In genomic region chr2:197076652-197077051, GRCh38 we compare ENCODE assay signal across 25 cellular contexts.
A peak's percentile ranks its signal among the peaks of the same experiment; 100 is the strongest.
DNase-seq lines count a peak whose midpoint lies in the region; ATAC-seq, FAIRE-seq and TF ChIP-seq lines count a peak whose summit lies in the region.
"Had no signal": no experiment of that assay in that cellular context is flagged by ENCODE, and none has a peak within 500 bp of the region (broad histone marks: within the 10 kb centered on the region; RNA-seq: fewer than 3 reads in every experiment).

No MANE protein-coding gene starts in this region.

- no peak for FAIRE-seq in D721Med (lab: Jason Lieb, UNC)
- FAIRE-seq: GM12891, H54, RCC 7860 had no signal

- peaks cover 71% of the 10 kb centered on the region for H3K36me3 Mint-ChIP-seq in T-helper 1 cell treated with Interleukin-12 subunit alpha and Interleukin-12 subunit beta and Interleukin-4 antibody, amounts not matched to agents 30 μg/mL and 1 μg/mL, for 36 hours (ENCODE audit: low read depth)
- H3K36me3 Mint-ChIP-seq in activated naive CD8-positive, alpha-beta T cell treated with anti-CD3 and anti-CD28 coated beads for 36 hours: peaks cover 67% of the 10 kb centered on the region
- peaks cover 69% of the 10 kb centered on the region for H3K36me3 Mint-ChIP-seq in activated naive CD8-positive, alpha-beta T cell treated with anti-CD3 and anti-CD28 coated beads, Interleukin-2, amount 50 U/mL, for 24 hours (ENCODE audit: low read depth)
- H3K36me3 Mint-ChIP-seq in naive thymus-derived CD4-positive, alpha-beta T cell: peaks cover 33 to 86% (median 76%) of the 10 kb centered on the region in 5 donors

- no peak overlapping the region for H3K27ac ChIP-seq in naive thymus-derived CD4-positive, alpha-beta T cell (ENCODE audit: low read depth, low read length)
- H3K27ac ChIP-seq: 22Rv1, KMS-11 had no signal

- DNase-seq in T-helper 1 cell (no peak), D721Med (ENCODE audit: insufficient read length, low spot score) (no peak)
- no peak for DNase-seq in activated naive CD8-positive, alpha-beta T cell treated with anti-CD3 and anti-CD28 coated beads for 36 hours
- DNase-seq in activated naive CD8-positive, alpha-beta T cell treated with anti-CD3 and anti-CD28 coated beads, Interleukin-2, amount 50 U/mL, for 24 hours: no peak
- DNase-seq in naive thymus-derived CD4-positive, alpha-beta T cell: no peak
- DNase-seq in effector CD8-positive, alpha-beta T cell (lab: John Stamatoyannopoulos, UW): no peak
- DNase-seq: Calu3; DMS53; EL; HFFc6; MV-4-11; NCI-H1694 treated with DMSO at 0.1 percent for 48 hours; NCI-H2107; NCI-H510A; NCI-H748 treated with DMSO at 0.1 percent for 48 hours; NK-92 treated with Interleukin-12 subunit alpha and Interleukin-12 subunit beta, amount 100 ng/mL, for 24 hours had no signal

- H3K4me1 ChIP-seq in naive thymus-derived CD4-positive, alpha-beta T cell (ENCODE audit: control insufficient read depth in 2 of 2, insufficient read depth in 2 of 2, low read length in 2 of 2): peaks cover 0 to 6% of the 10 kb centered on the region in 2 donors

- H3K9me3 Mint-ChIP-seq in T-helper 1 cell treated with Interleukin-12 subunit alpha and Interleukin-12 subunit beta and Interleukin-4 antibody, amounts not matched to agents 30 μg/mL and 1 μg/mL, for 36 hours: peaks cover 9% of the 10 kb centered on the region
- peaks cover 10% of the 10 kb centered on the region for H3K9me3 Mint-ChIP-seq in activated naive CD8-positive, alpha-beta T cell treated with anti-CD3 and anti-CD28 coated beads for 36 hours
- peaks cover 7% of the 10 kb centered on the region for H3K9me3 Mint-ChIP-seq in activated naive CD8-positive, alpha-beta T cell treated with anti-CD3 and anti-CD28 coated beads, Interleukin-2, amount 50 U/mL, for 24 hours
- peaks cover 0 to 6% (median 0%) of the 10 kb centered on the region in 11 donors for H3K9me3 Mint-ChIP-seq in naive thymus-derived CD4-positive, alpha-beta T cell
- H3K9me3 Mint-ChIP-seq: HFFc6 had no signal

- no peak for TF ChIP-seq CTCF in D721Med (IDR thresholded peaks at IDR 0.05; ENCODE audit: insufficient read depth, missing control alignments)

- CTCF ChIA-PET in naive thymus-derived CD4-positive, alpha-beta T cell (lab: Charles Lee): interaction anchor here (1.0 kb wide), 2 partner anchors 37 to 235 kb away, joined by 3 read pairs; no protein-coding TSS in a partner anchor

- H3K4me1 Mint-ChIP-seq in T-helper 1 cell treated with Interleukin-12 subunit alpha and Interleukin-12 subunit beta and Interleukin-4 antibody, amounts not matched to agents 30 μg/mL and 1 μg/mL, for 36 hours (ENCODE audit: low read depth): peaks cover 10% of the 10 kb centered on the region
- H3K4me1 Mint-ChIP-seq in activated naive CD8-positive, alpha-beta T cell treated with anti-CD3 and anti-CD28 coated beads for 36 hours: peaks cover 39% of the 10 kb centered on the region
- peaks cover 33% of the 10 kb centered on the region for H3K4me1 Mint-ChIP-seq in activated naive CD8-positive, alpha-beta T cell treated with anti-CD3 and anti-CD28 coated beads, Interleukin-2, amount 50 U/mL, for 24 hours
- peaks cover 8 to 63% (median 43%) of the 10 kb centered on the region in 7 donors for H3K4me1 Mint-ChIP-seq in naive thymus-derived CD4-positive, alpha-beta T cell

- POLR2A ChIA-PET in naive thymus-derived CD4-positive, alpha-beta T cell (lab: Charles Lee): no interaction called here

- no peaks in the 10 kb centered on the region for H3K9me3 ChIP-seq in naive thymus-derived CD4-positive, alpha-beta T cell (ENCODE audit: control insufficient read depth in 2 of 3, low read length in 3 of 3)

- no peaks in the 10 kb centered on the region for H3K27me3 Mint-ChIP-seq in T-helper 1 cell treated with Interleukin-12 subunit alpha and Interleukin-12 subunit beta and Interleukin-4 antibody, amounts not matched to agents 30 μg/mL and 1 μg/mL, for 36 hours (ENCODE audit: low read depth)
- H3K27me3 Mint-ChIP-seq in activated naive CD8-positive, alpha-beta T cell treated with anti-CD3 and anti-CD28 coated beads for 36 hours: no peaks in the 10 kb centered on the region
- H3K27me3 Mint-ChIP-seq in activated naive CD8-positive, alpha-beta T cell treated with anti-CD3 and anti-CD28 coated beads, Interleukin-2, amount 50 U/mL, for 24 hours: no peaks in the 10 kb centered on the region
- H3K27me3 Mint-ChIP-seq in naive thymus-derived CD4-positive, alpha-beta T cell: no peaks in the 10 kb centered on the region
- H3K27me3 Mint-ChIP-seq: B cell had no signal

- H3K27me3 ChIP-seq in naive thymus-derived CD4-positive, alpha-beta T cell (ENCODE audit: control insufficient read depth in 2 of 2, insufficient read depth in 2 of 2, low read length in 2 of 2): no peaks in the 10 kb centered on the region

- H3K27ac Mint-ChIP-seq in T-helper 1 cell treated with Interleukin-12 subunit alpha and Interleukin-12 subunit beta and Interleukin-4 antibody, amounts not matched to agents 30 μg/mL and 1 μg/mL, for 36 hours: peak overlapping the region; percentile 47
- H3K27ac Mint-ChIP-seq in activated naive CD8-positive, alpha-beta T cell treated with anti-CD3 and anti-CD28 coated beads for 36 hours: peak overlapping the region; percentile 47
- no peak overlapping the region for H3K27ac Mint-ChIP-seq in activated naive CD8-positive, alpha-beta T cell treated with anti-CD3 and anti-CD28 coated beads, Interleukin-2, amount 50 U/mL, for 24 hours
- H3K27ac Mint-ChIP-seq in naive thymus-derived CD4-positive, alpha-beta T cell: peak overlapping the region in 5 of 9 donors; percentile 1 to 41 (median 28)
- H3K27ac Mint-ChIP-seq: B cell, HFFc6 had no signal

- intact Hi-C loops in naive thymus-derived CD4-positive, alpha-beta T cell (cut with micrococcal nuclease): no loop called here

- H3K36me3 ChIP-seq in naive thymus-derived CD4-positive, alpha-beta T cell (ENCODE audit: control insufficient read depth in 2 of 3, insufficient read depth in 3 of 3, low read length in 3 of 3): peaks cover 25 to 84% (median 28%) of the 10 kb centered on the region in 3 experiments

- no peak overlapping the region for H3K4me3 Mint-ChIP-seq in T-helper 1 cell treated with Interleukin-12 subunit alpha and Interleukin-12 subunit beta and Interleukin-4 antibody, amounts not matched to agents 30 μg/mL and 1 μg/mL, for 36 hours
- no peak overlapping the region for H3K4me3 Mint-ChIP-seq in activated naive CD8-positive, alpha-beta T cell treated with anti-CD3 and anti-CD28 coated beads for 36 hours
- H3K4me3 Mint-ChIP-seq in activated naive CD8-positive, alpha-beta T cell treated with anti-CD3 and anti-CD28 coated beads, Interleukin-2, amount 50 U/mL, for 24 hours: no peak overlapping the region
- H3K4me3 Mint-ChIP-seq in naive thymus-derived CD4-positive, alpha-beta T cell: peak overlapping the region in 1 of 10 donors; percentile 14
- H3K4me3 Mint-ChIP-seq: B cell, HFFc6 had no signal

- no peak for ATAC-seq in activated naive CD8-positive, alpha-beta T cell treated with anti-CD3 and anti-CD28 coated beads, Interleukin-2, amount 50 U/mL, for 24 hours
- ATAC-seq in naive thymus-derived CD4-positive, alpha-beta T cell: no peak
- ATAC-seq in SK-N-SH treated with all-trans-retinoic acid at 6 μM for 48 hours: no peak
- ATAC-seq: Right ventricle myocardium inferior had no signal

- no peak overlapping the region for H3K4me3 ChIP-seq in naive thymus-derived CD4-positive, alpha-beta T cell (ENCODE audit: low read length)

TF ChIP-seq in SK-N-SH treated with all-trans-retinoic acid at 6 μM for 48 hours, 23 proteins besides CTCF, POLR2A, EP300 and RAD21 (continues in another document):
- TF ChIP-seq ESRRG (CRISPR knock-in tag; IDR thresholded peaks at IDR 0.05): no peak
- no peak for TF ChIP-seq TSHZ2 (CRISPR knock-in tag; IDR thresholded peaks at IDR 0.05)
- no peak for TF ChIP-seq ZC3H10 (CRISPR knock-in tag; IDR thresholded peaks at IDR 0.05)
- no peak for TF ChIP-seq OSR1 (CRISPR knock-in tag; IDR thresholded peaks at IDR 0.05)
- no peak for TF ChIP-seq SNAI2 (CRISPR knock-in tag; IDR thresholded peaks at IDR 0.05)
- TF ChIP-seq TCF4 (CRISPR knock-in tag; IDR thresholded peaks at IDR 0.05; ENCODE audit: borderline replicate concordance): no peak
- no peak for TF ChIP-seq BACH2 (CRISPR knock-in tag; IDR thresholded peaks at IDR 0.05; ENCODE audit: borderline replicate concordance)
- TF ChIP-seq ISL1 (CRISPR knock-in tag; IDR thresholded peaks at IDR 0.05): no peak
- TF ChIP-seq CREB5 (CRISPR knock-in tag; IDR thresholded peaks at IDR 0.05; ENCODE audit: low read depth): no peak
